Comparison of ENCODE assay signal across 8 cellular contexts in genomic region chr5:176658817-176659216, GRCh38. TPM values are rescaled to one million over a fixed set of nuclear protein-coding genes. Genes with fewer than 3 reads are reported as not detected.
DNase-seq lines count a peak whose midpoint lies in the region; FAIRE-seq and TF ChIP-seq lines count a peak whose summit lies in the region.
"Had no signal": no experiment of that assay in that cellular context is flagged by ENCODE, and none has a peak within 500 bp of the region (broad histone marks: within the 10 kb centered on the region; RNA-seq: fewer than 3 reads in every experiment).

No MANE protein-coding gene starts in this region.

- H3K27ac ChIP-seq in coronary artery: no peak overlapping the region

- no peak for TF ChIP-seq CTCF in coronary artery (IDR thresholded peaks at IDR 0.05)

- peak overlapping the region; percentile 28 for H3K4me3 ChIP-seq in coronary artery
- no peak overlapping the region for H3K4me3 ChIP-seq in skeletal muscle cell (ENCODE audit: low read depth, low read length)

- peak; percentile 80 for FAIRE-seq in GM19239 (lab: Jason Lieb, UNC)
- FAIRE-seq: islet of Langerhans had no signal

- peak; percentile 27 for DNase-seq in GM19239 (ENCODE audit: insufficient read length, low spot score)
- peak; percentile 1 for DNase-seq in NCI-H2029 treated with DMSO at 0.1 percent for 48 hours (lab: John Stamatoyannopoulos, UW)
- DNase-seq in coronary artery (ENCODE audit: low spot score): no peak
- DNase-seq in skeletal muscle cell (ENCODE audit: low read depth): peak; percentile 24
- DNase-seq in stimulated activated CD4-positive, alpha-beta T cell treated with anti-CD3 and anti-CD28 coated beads, Interleukin-4, amount 100 ng/mL, for 4 hours: no peak
- DNase-seq in HUDEP-2 (lab: John Stamatoyannopoulos, UW; ENCODE audit: unreplicated experiment in 76 of 76): no peak
- DNase-seq in G401 (ENCODE audit: low spot score): no peak

- in situ Hi-C loops in G401 (cut with HindIII; ENCODE audit: low sequenced_read_pairs): no loop called here

RNA-seq across cellular contexts. Expression of gene TSPAN17, which starts 11.5 kb away (rescaled TPM):
- 91.3 and 96.3 TPM in 2 replicates for total RNA-seq in G401 (2014; rRNA removed; shearing (Covaris generic))

RNA-seq across cellular contexts. Expression of gene EIF4E1B, which starts 28.3 kb away (rescaled TPM):
- total RNA-seq in G401 (2014; rRNA removed; shearing (Covaris generic)): not detected in 2 replicates

RNA-seq across cellular contexts. Expression of gene SNCB, which starts 28.5 kb away (rescaled TPM):
- total RNA-seq in G401 (2014; rRNA removed; shearing (Covaris generic)): 0.49 and 1.7 TPM in 2 replicates

RNA-seq across cellular contexts. Expression of gene GPRIN1, which starts 48.9 kb away (rescaled TPM):
- total RNA-seq in G401 (2014; rRNA removed; shearing (Covaris generic)): 15.3 and 19.9 TPM in 2 replicates

Comparison
In these comparisons a context has a peak if more than half of its experiments do, and no peak if none do; other contexts are left out.
1. DNase-seq: peak in GM19239 (single experiment), NCI-H2029 treated with DMSO at 0.1 percent for 48 hours (single experiment) and skeletal muscle cell (single experiment); none in coronary artery (single experiment), stimulated activated CD4-positive, alpha-beta T cell treated with anti-CD3 and anti-CD28 coated beads, Interleukin-4, amount 100 ng/mL, for 4 hours (0 of 2), HUDEP-2 (0 of 76) and G401 (single experiment).